ENCODE assay signal across 14 cellular contexts in genomic region chr15:69735126-69735525, GRCh38.
DNase-seq lines count a peak whose midpoint lies in the region; ATAC-seq, FAIRE-seq and TF ChIP-seq lines count a peak whose summit lies in the region.
"Had no signal": no experiment of that assay in that cellular context is flagged by ENCODE, and none has a peak within 500 bp of the region (broad histone marks: within the 10 kb centered on the region; RNA-seq: fewer than 3 reads in every experiment).

No MANE protein-coding gene starts in this region.

- in situ Hi-C loops in HepG2 (cut with HindIII; ENCODE audit: extremely low pct_ligation_motif_present, low pct_unique_long_range_greater_than_20kb) = no loop called here

- TF ChIP-seq EP300 in HepG2 (IDR thresholded peaks at IDR 0.05; ENCODE audit: low read depth in 2 of 2, low read length in 2 of 2) = no peak
- TF ChIP-seq EP300 in HepG2 (CRISPR knock-in tag; IDR thresholded peaks at IDR 0.05; ENCODE audit: borderline replicate concordance) = no peak

- H3K36me3 Mint-ChIP-seq in mesothelial cell of epicardium = peaks cover 2% of the 10 kb centered on the region
- H3K36me3 Mint-ChIP-seq in activated CD8-positive, alpha-beta T cell treated with anti-CD3 and anti-CD28 coated beads, Interleukin-2, amount 10 ng/mL, durations not matched to agents 7 days and 5 days (ENCODE audit: low read depth) = peaks cover 13% of the 10 kb centered on the region

- POLR2A ChIA-PET in HepG2 (lab: Yijun Ruan, JAX) = no interaction called here
- POLR2A ChIA-PET in activated CD8-positive, alpha-beta T cell treated with anti-CD3 and anti-CD28 coated beads, Interleukin-2, amount 10 ng/mL, durations not matched to agents 7 days and 5 days (lab: Charles Lee) = interaction anchor here (0.9 kb wide), 1 partner anchor 9 kb away, joined by 3 read pairs; no protein-coding TSS in a partner anchor

- H3K79me2 ChIP-seq in HepG2 (ENCODE audit: insufficient read depth, low read length) = no peaks in the 10 kb centered on the region

- intact Hi-C loops in left cardiac atrium (cut with DNase I) = loop anchor here in 1 of 2 donors (10.0 kb wide), 1 partner anchor 360 kb away; the partner anchor contains the start of gene TLE3
- intact Hi-C loops in left ventricle myocardium superior (cut with micrococcal nuclease) = no loop called here
- intact Hi-C loops in lower lobe of right lung (cut with DNase I) = no loop called here
- intact Hi-C loops in ascending aorta (cut with DNase I) = no loop called here
- intact Hi-C loops in HepG2 (cut with micrococcal nuclease; ENCODE audit: unreplicated experiment) = no loop called here

- peaks cover 22% of the 10 kb centered on the region for H3K4me1 Mint-ChIP-seq in mesothelial cell of epicardium
- H3K4me1 Mint-ChIP-seq in activated CD8-positive, alpha-beta T cell treated with anti-CD3 and anti-CD28 coated beads, Interleukin-2, amount 10 ng/mL, durations not matched to agents 7 days and 5 days (ENCODE audit: low read depth) = peaks cover 33% of the 10 kb centered on the region

- H3K9me3 Mint-ChIP-seq in mesothelial cell of epicardium = peaks cover 10% of the 10 kb centered on the region
- peaks cover 5% of the 10 kb centered on the region for H3K9me3 Mint-ChIP-seq in activated CD8-positive, alpha-beta T cell treated with anti-CD3 and anti-CD28 coated beads, Interleukin-2, amount 10 ng/mL, durations not matched to agents 7 days and 5 days (ENCODE audit: insufficient read depth)

- ATAC-seq in left cardiac atrium = peak; percentile 26 to 40
- no peak for ATAC-seq in left ventricle myocardium superior
- no peak for ATAC-seq in lower lobe of right lung
- no peak for ATAC-seq in HepG2
- ATAC-seq in activated CD8-positive, alpha-beta T cell treated with anti-CD3 and anti-CD28 coated beads, Interleukin-2, amount 10 ng/mL, durations not matched to agents 7 days and 5 days = no peak

- H3K4me3 ChIP-seq in lower lobe of right lung = no peak overlapping the region
- H3K4me3 ChIP-seq in ascending aorta = no peak overlapping the region
- no peak overlapping the region for H3K4me3 ChIP-seq in HepG2 (replicated peaks in 1 of 3; ENCODE audit: insufficient read depth in 1 of 3, low read depth in 2 of 3, low read length in 3 of 3)

- H3K27ac ChIP-seq in lower lobe of right lung (no peak overlapping the region), ascending aorta (no peak overlapping the region), HepG2 (ENCODE audit: extremely low read length, insufficient read depth, low read length) (no peak overlapping the region)

- FAIRE-seq in endometrium (lab: Jason Lieb, UNC) (peak; percentile 83), HepG2 (lab: Jason Lieb, UNC) (no peak)

- WGBS in HepG2 (ENCODE audit: low lambda C conversion rate) = 0% methylated on average over 4 of the region's 4 CpGs

- H3K9me3 ChIP-seq in lower lobe of right lung (peaks cover under 1% of the 10 kb centered on the region), ascending aorta (no peaks in the 10 kb centered on the region), HepG2 (ENCODE audit: low read length) (no peaks in the 10 kb centered on the region)

- H3K27me3 Mint-ChIP-seq in mesothelial cell of epicardium (ENCODE audit: low read depth) = peaks cover 29% of the 10 kb centered on the region
- peaks cover 23% of the 10 kb centered on the region for H3K27me3 Mint-ChIP-seq in activated CD8-positive, alpha-beta T cell treated with anti-CD3 and anti-CD28 coated beads, Interleukin-2, amount 10 ng/mL, durations not matched to agents 7 days and 5 days (ENCODE audit: low read depth)

- TF ChIP-seq CTCF in mesothelial cell of epicardium (IDR thresholded peaks at IDR 0.05; ENCODE audit: unreplicated experiment) (no peak), lower lobe of right lung (IDR thresholded peaks at IDR 0.05) (no peak), ascending aorta (IDR thresholded peaks at IDR 0.05) (no peak), HepG2 (CRISPR knock-in tag; IDR thresholded peaks at IDR 0.05) (no peak)

- H3K4me2 ChIP-seq in HepG2 (ENCODE audit: low read depth, low read length) = no peak overlapping the region

- H3K27ac Mint-ChIP-seq in mesothelial cell of epicardium = peak overlapping the region; percentile 91
- no peak overlapping the region for H3K27ac Mint-ChIP-seq in activated CD8-positive, alpha-beta T cell treated with anti-CD3 and anti-CD28 coated beads, Interleukin-2, amount 10 ng/mL, durations not matched to agents 7 days and 5 days

- H3K4me1 ChIP-seq in lower lobe of right lung (no peaks in the 10 kb centered on the region), ascending aorta (no peaks in the 10 kb centered on the region), HepG2 (ENCODE audit: insufficient read depth, low read length) (no peaks in the 10 kb centered on the region)

- no peak for TF ChIP-seq POLR2A in HepG2 (IDR thresholded peaks at IDR 0.05; ENCODE audit: insufficient read depth in 1 of 2, low read depth in 2 of 2, low read length in 2 of 2)

- CTCF ChIA-PET in HepG2 (lab: Yijun Ruan, JAX; ENCODE audit: low intra/inter-chr PET ratio, low total read pairs) = no interaction called here
- CTCF ChIA-PET in activated CD8-positive, alpha-beta T cell treated with anti-CD3 and anti-CD28 coated beads, Interleukin-2, amount 10 ng/mL, durations not matched to agents 7 days and 5 days (lab: Charles Lee) = interaction anchor here (1.5 kb wide), 1 partner anchor 20 kb away, joined by 3 read pairs; no protein-coding TSS in a partner anchor

- H3K9ac ChIP-seq in HepG2 (ENCODE audit: insufficient read depth, low read depth, low read length) = no peak overlapping the region

- BruUV-seq in HepG2 (replicated peaks; lab: Mats Ljungman, UMichigan) = no TSS peak

- H3K4me3 Mint-ChIP-seq in mesothelial cell of epicardium = no peak overlapping the region
- H3K4me3 Mint-ChIP-seq in activated CD8-positive, alpha-beta T cell treated with anti-CD3 and anti-CD28 coated beads, Interleukin-2, amount 10 ng/mL, durations not matched to agents 7 days and 5 days = no peak overlapping the region

- H3K36me3 ChIP-seq in lower lobe of right lung = no peaks in the 10 kb centered on the region
- no peaks in the 10 kb centered on the region for H3K36me3 ChIP-seq in ascending aorta
- H3K36me3 ChIP-seq in HepG2 (replicated peaks in 1 of 2; ENCODE audit: control insufficient read depth in 1 of 2, insufficient read depth in 2 of 2, low read length in 2 of 2) = no peaks in the 10 kb centered on the region

- no peaks in the 10 kb centered on the region for H4K20me1 ChIP-seq in HepG2 (ENCODE audit: insufficient read depth, low read length)

- no peak for TF ChIP-seq RAD21 in HepG2 (CRISPR knock-in tag; IDR thresholded peaks at IDR 0.05)

- H3K27me3 ChIP-seq in lower lobe of right lung (ENCODE audit: low read depth) = no peaks in the 10 kb centered on the region
- no peaks in the 10 kb centered on the region for H3K27me3 ChIP-seq in ascending aorta
- H3K27me3 ChIP-seq in HepG2 (ENCODE audit: control insufficient read depth in 1 of 2, insufficient read depth in 2 of 2, low read length in 2 of 2) = peaks cover 2 to 41% of the 10 kb centered on the region in 2 experiments; a peak in 4 of 5 replicates

- no peak overlapping the region for H2AFZ ChIP-seq in HepG2 (ENCODE audit: low read length)

- DNase-seq in left cardiac atrium (no peak), left ventricle myocardium superior (no peak), mesothelial cell of epicardium (ENCODE audit: low spot score in 2 of 2, unreplicated experiment in 2 of 2) (peak in 1 of 2 experiments; percentile 61), lower lobe of right lung (no peak), ascending aorta (ENCODE audit: low spot score in 2 of 2) (no peak), HepG2 (ENCODE audit: low spot score) (no peak)
- no peak for DNase-seq in activated CD8-positive, alpha-beta T cell treated with anti-CD3 and anti-CD28 coated beads, Interleukin-2, amount 10 ng/mL, durations not matched to agents 7 days and 5 days
- DNase-seq: activated CD4-positive, alpha-beta T cell treated with anti-CD3 and anti-CD28 coated beads, Interleukin-2, amount 50 U/mL, for 48 hours; activated effector memory CD4-positive, alpha-beta T cell treated with anti-CD3 and anti-CD28 coated beads, Interleukin-2, amount 50 U/mL, for 16 hours; caudate nucleus; DMS 273 treated with DMSO at 0.1 percent for 48 hours; NCI-H2107; stimulated activated CD8-positive, alpha-beta memory T cell treated with anti-CD3 and anti-CD28 coated beads, Interleukin-4, amount 100 ng/mL, for 48 hours had no signal

TF ChIP-seq in HepG2, 621 proteins besides CTCF, POLR2A, EP300 and RAD21:
- TF ChIP-seq ZNF441 (CRISPR knock-in tag; IDR thresholded peaks at IDR 0.05; ENCODE audit: borderline replicate concordance) (no peak), TRIM22 (IDR thresholded peaks at IDR 0.05) (no peak), ZNF589 (CRISPR knock-in tag; conservative IDR thresholded peaks at IDR 0.05) (no peak), ZNF33A (CRISPR knock-in tag; IDR thresholded peaks at IDR 0.05; ENCODE audit: borderline replicate concordance) (no peak), HDAC6 (IDR thresholded peaks at IDR 0.05; ENCODE audit: low read depth, low read length) (no peak), PRPF4 (IDR thresholded peaks at IDR 0.05; ENCODE audit: low read depth, low read length, poor library complexity, severe bottlenecking) (no peak), NFYC (CRISPR knock-in tag; IDR thresholded peaks at IDR 0.05) (no peak)
- TF ChIP-seq, protein P1, sequence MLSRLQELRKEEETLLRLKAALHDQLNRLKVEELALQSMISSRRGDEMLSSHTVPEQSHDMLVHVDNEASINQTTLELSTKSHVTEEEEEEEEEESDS (CRISPR knock-in tag; IDR thresholded peaks at IDR 0.05; ENCODE audit: borderline replicate concordance) = no peak

Comparison
In these comparisons a context has a peak if more than half of its experiments do, and no peak if none do; other contexts are left out.
1. ATAC-seq: peak in left cardiac atrium (2 of 2); none in left ventricle myocardium superior (single experiment), lower lobe of right lung (0 of 2), HepG2 (single experiment) and activated CD8-positive, alpha-beta T cell treated with anti-CD3 and anti-CD28 coated beads, Interleukin-2, amount 10 ng/mL, durations not matched to agents 7 days and 5 days (single experiment).